Comparison of ENCODE assay signal across 1 cellular context in the genomic region with DNA sequence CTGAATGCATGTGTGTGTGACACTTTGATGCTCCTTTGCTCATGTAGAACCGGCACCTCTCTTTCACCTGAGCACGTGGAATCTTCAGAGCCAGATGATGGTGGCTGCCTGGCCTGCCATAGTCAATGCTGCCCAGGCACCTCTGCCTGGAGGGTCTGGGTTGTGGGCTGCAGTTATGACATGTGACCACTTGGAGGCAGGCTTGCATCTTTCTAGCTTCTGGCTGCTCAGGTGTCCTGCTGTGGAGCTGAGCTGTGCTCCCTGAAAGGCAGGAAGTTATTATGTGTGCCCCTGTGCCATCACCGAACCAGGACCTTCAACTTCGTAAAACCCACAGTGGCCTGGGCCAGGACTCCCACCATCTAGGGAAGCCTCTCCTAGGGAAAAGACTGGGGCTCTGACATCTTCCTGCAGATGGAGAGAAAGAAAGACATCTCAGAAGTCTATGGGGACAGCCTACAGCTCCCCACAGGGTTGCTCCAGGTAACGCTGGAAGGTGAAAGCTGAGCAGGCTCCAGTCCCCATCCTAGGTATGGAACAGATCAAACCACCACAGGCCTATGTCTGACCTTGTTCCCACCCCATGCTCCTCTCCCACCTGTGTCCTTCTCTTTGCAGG.
TF ChIP-seq lines count a peak whose summit lies in the region.

No MANE protein-coding gene starts in this region.

TF ChIP-seq in K562, 482 proteins besides CTCF, POLR2A, EP300 and RAD21 (continued from another document):
- TF ChIP-seq, protein P1, sequence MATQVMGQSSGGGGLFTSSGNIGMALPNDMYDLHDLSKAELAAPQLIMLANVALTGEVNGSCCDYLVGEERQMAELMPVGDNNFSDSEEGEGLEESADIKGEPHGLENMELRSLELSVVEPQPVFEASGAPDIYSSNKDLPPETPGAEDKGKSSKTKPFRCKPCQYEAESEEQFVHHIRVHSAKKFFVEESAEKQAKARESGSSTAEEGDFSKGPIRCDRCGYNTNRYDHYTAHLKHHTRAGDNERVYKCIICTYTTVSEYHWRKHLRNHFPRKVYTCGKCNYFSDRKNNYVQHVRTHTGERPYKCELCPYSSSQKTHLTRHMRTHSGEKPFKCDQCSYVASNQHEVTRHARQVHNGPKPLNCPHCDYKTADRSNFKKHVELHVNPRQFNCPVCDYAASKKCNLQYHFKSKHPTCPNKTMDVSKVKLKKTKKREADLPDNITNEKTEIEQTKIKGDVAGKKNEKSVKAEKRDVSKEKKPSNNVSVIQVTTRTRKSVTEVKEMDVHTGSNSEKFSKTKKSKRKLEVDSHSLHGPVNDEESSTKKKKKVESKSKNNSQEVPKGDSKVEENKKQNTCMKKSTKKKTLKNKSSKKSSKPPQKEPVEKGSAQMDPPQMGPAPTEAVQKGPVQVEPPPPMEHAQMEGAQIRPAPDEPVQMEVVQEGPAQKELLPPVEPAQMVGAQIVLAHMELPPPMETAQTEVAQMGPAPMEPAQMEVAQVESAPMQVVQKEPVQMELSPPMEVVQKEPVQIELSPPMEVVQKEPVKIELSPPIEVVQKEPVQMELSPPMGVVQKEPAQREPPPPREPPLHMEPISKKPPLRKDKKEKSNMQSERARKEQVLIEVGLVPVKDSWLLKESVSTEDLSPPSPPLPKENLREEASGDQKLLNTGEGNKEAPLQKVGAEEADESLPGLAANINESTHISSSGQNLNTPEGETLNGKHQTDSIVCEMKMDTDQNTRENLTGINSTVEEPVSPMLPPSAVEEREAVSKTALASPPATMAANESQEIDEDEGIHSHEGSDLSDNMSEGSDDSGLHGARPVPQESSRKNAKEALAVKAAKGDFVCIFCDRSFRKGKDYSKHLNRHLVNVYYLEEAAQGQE (CRISPR knock-in tag; IDR thresholded peaks at IDR 0.05; ENCODE audit: low read depth): no peak
- TF ChIP-seq HINFP (tag; conservative IDR thresholded peaks at IDR 0.05; ENCODE audit: low read depth) (no peak), KLF16 (IDR thresholded peaks at IDR 0.05) (peak; percentile 38; the same call in 1 of the 2 replicates), TEAD1 (CRISPR knock-in tag; IDR thresholded peaks at IDR 0.05) (no peak), MYNN (IDR thresholded peaks at IDR 0.05) (0 out of 2 replicates have a peak, but pooled peaks have one; percentile 72), MYNN (CRISPR knock-in tag; IDR thresholded peaks at IDR 0.05) (no peak), GATAD2B (IDR thresholded peaks at IDR 0.05; ENCODE audit: borderline replicate concordance) (no peak), ZBTB8A (IDR thresholded peaks at IDR 0.05; ENCODE audit: partially characterized antibody) (no peak), CREM (IDR thresholded peaks at IDR 0.05; ENCODE audit: low read depth) (peak; percentile 25; the same call in 1 of the 2 replicates), MTA1 (IDR thresholded peaks at IDR 0.05; ENCODE audit: borderline replicate concordance) (no peak), GABPB1 (CRISPR knock-in tag; IDR thresholded peaks at IDR 0.05) (peak; percentile 26; the same call in 1 of the 2 replicates), STAG1 (CRISPR knock-in tag; IDR thresholded peaks at IDR 0.05; ENCODE audit: borderline replicate concordance) (peak; percentile 60; the same call in 1 of the 2 replicates), ZNF347 (CRISPR knock-in tag; IDR thresholded peaks at IDR 0.05; ENCODE audit: low read depth) (no peak), BRD4 (IDR thresholded peaks at IDR 0.05) (no peak), SMARCA4 (IDR thresholded peaks at IDR 0.05) (no peak), POLR2AphosphoS2 (IDR thresholded peaks at IDR 0.05; ENCODE audit: low read length) (peak; percentile 93; the same call in 1 of the 2 replicates), SRSF9 (IDR thresholded peaks at IDR 0.05; ENCODE audit: borderline replicate concordance, low read depth, low read length) (no peak), SMC3 (conservative IDR thresholded peaks at IDR 0.05; ENCODE audit: insufficient read depth, low read depth, low read length) (peak; percentile 84), COPS2 (conservative IDR thresholded peaks at IDR 0.05) (no peak), POLR2B (IDR thresholded peaks at IDR 0.05; ENCODE audit: low read depth, partially characterized antibody) (peak; percentile 36), NCOA6 (IDR thresholded peaks at IDR 0.05) (no peak), ZNF263 (CRISPR knock-in tag; IDR thresholded peaks at IDR 0.05; ENCODE audit: borderline replicate concordance) (peak; percentile 84)
- TF ChIP-seq, protein P2, sequence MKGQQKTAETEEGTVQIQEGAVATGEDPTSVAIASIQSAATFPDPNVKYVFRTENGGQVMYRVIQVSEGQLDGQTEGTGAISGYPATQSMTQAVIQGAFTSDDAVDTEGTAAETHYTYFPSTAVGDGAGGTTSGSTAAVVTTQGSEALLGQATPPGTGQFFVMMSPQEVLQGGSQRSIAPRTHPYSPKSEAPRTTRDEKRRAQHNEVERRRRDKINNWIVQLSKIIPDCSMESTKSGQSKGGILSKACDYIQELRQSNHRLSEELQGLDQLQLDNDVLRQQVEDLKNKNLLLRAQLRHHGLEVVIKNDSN (CRISPR knock-in tag; IDR thresholded peaks at IDR 0.05): peak; percentile 63
- TF ChIP-seq, protein P3, sequence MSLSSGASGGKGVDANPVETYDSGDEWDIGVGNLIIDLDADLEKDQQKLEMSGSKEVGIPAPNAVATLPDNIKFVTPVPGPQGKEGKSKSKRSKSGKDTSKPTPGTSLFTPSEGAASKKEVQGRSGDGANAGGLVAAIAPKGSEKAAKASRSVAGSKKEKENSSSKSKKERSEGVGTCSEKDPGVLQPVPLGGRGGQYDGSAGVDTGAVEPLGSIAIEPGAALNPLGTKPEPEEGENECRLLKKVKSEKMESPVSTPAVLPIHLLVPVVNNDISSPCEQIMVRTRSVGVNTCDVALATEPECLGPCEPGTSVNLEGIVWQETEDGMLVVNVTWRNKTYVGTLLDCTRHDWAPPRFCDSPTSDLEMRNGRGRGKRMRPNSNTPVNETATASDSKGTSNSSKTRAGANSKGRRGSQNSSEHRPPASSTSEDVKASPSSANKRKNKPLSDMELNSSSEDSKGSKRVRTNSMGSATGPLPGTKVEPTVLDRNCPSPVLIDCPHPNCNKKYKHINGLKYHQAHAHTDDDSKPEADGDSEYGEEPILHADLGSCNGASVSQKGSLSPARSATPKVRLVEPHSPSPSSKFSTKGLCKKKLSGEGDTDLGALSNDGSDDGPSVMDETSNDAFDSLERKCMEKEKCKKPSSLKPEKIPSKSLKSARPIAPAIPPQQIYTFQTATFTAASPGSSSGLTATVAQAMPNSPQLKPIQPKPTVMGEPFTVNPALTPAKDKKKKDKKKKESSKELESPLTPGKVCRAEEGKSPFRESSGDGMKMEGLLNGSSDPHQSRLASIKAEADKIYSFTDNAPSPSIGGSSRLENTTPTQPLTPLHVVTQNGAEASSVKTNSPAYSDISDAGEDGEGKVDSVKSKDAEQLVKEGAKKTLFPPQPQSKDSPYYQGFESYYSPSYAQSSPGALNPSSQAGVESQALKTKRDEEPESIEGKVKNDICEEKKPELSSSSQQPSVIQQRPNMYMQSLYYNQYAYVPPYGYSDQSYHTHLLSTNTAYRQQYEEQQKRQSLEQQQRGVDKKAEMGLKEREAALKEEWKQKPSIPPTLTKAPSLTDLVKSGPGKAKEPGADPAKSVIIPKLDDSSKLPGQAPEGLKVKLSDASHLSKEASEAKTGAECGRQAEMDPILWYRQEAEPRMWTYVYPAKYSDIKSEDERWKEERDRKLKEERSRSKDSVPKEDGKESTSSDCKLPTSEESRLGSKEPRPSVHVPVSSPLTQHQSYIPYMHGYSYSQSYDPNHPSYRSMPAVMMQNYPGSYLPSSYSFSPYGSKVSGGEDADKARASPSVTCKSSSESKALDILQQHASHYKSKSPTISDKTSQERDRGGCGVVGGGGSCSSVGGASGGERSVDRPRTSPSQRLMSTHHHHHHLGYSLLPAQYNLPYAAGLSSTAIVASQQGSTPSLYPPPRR (CRISPR knock-in tag; IDR thresholded peaks at IDR 0.05; ENCODE audit: borderline replicate concordance): no peak
- TF ChIP-seq, protein P4, sequence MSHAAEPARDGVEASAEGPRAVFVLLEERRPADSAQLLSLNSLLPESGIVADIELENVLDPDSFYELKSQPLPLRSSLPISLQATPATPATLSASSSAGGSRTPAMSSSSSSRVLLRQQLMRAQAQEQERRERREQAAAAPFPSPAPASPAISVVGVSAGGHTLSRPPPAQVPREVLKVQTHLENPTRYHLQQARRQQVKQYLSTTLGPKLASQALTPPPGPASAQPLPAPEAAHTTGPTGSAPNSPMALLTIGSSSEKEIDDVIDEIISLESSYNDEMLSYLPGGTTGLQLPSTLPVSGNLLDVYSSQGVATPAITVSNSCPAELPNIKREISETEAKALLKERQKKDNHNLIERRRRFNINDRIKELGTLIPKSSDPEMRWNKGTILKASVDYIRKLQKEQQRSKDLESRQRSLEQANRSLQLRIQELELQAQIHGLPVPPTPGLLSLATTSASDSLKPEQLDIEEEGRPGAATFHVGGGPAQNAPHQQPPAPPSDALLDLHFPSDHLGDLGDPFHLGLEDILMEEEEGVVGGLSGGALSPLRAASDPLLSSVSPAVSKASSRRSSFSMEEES (CRISPR knock-in tag; IDR thresholded peaks at IDR 0.05): peak; percentile 63
